Comparison of ENCODE assay signal across 26 cellular contexts in the genomic region with DNA sequence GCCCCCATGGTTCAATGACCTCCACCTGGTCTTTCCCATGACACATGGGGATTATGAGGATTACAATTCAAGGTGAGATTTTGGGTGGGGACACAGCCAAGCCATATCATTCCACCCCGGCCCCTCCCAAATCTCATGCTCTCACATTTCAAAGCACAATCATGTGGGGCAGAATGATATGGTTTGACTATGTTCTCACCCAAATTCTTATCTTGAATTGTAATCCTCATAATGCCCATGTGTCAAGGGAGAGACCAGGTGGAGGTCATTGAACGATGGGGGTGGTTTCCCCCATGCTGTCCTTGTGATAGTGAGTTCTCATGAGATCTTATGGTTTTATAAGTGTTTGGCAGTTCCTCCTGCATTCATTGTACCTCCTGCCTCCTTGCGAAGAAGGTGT. TPM values are rescaled to one million over a fixed set of nuclear protein-coding genes. Genes with fewer than 3 reads are reported as not detected.
"Had no signal": no experiment of that assay in that cellular context is flagged by ENCODE, and none has a peak within 500 bp of the region (broad histone marks: within the 10 kb centered on the region; RNA-seq: fewer than 3 reads in every experiment).

No MANE protein-coding gene starts in this region.

- H3K4me2 ChIP-seq: hepatocyte had no signal

- H3K4me3 ChIP-seq: gastrocnemius medialis, heart left ventricle, hepatocyte, psoas muscle, skin epidermis, spleen, testis, tibial artery had no signal

- DNase-seq: central memory CD4-positive, alpha-beta T cell; effector memory CD8-positive, alpha-beta T cell; foreskin fibroblast; gastrocnemius medialis; heart left ventricle; kidney; mesenchymal stem cell; midbrain; naive thymus-derived CD4-positive, alpha-beta T cell; nucleus accumbens; posterior cingulate gyrus; psoas muscle; right cardiac atrium; spleen; stimulated activated CD4-positive, alpha-beta T cell treated with anti-CD3 and anti-CD28 coated beads, Interleukin-4, amount 100 ng/mL, for 4 hours; stimulated activated naive CD8-positive, alpha-beta T cell treated with anti-CD3 and anti-CD28 coated beads, Interleukin-15, Interleukin-2, amounts not matched to agents 100 U/mL and 50 U/mL, for 24 hours; substantia nigra; testis; tibial artery had no signal

- ATAC-seq: effector memory CD8-positive, alpha-beta T cell; esophagus mucosa; gastrocnemius medialis; heart left ventricle; left lobe of liver; naive thymus-derived CD4-positive, alpha-beta T cell; psoas muscle; right cardiac atrium; stimulated activated memory B cell treated with anti-CD40 and anti-IgM and Interleukin-4, amounts not matched to agents 10 μg/mL and 1 μg/mL and 100 μg/mL, for 72 hours; stimulated activated naive CD8-positive, alpha-beta T cell treated with anti-CD3 and anti-CD28 coated beads, Interleukin-15, Interleukin-2, amounts not matched to agents 100 U/mL and 50 U/mL, for 24 hours had no signal

- H3K9me3 Mint-ChIP-seq: effector memory CD8-positive, alpha-beta T cell; naive thymus-derived CD4-positive, alpha-beta T cell; stimulated activated memory B cell treated with anti-CD40 and anti-IgM and Interleukin-4, amounts not matched to agents 10 μg/mL and 1 μg/mL and 100 μg/mL, for 72 hours; type B pancreatic cell had no signal

- H3K27me3 Mint-ChIP-seq: type B pancreatic cell had no signal

- H3K27ac Mint-ChIP-seq: stimulated activated memory B cell treated with anti-CD40 and anti-IgM and Interleukin-4, amounts not matched to agents 10 μg/mL and 1 μg/mL and 100 μg/mL, for 72 hours; type B pancreatic cell had no signal

- H3K79me2 ChIP-seq: hepatocyte had no signal

- H2AFZ ChIP-seq: hepatocyte had no signal

- H3K27me3 ChIP-seq: heart left ventricle, hepatocyte, testis, tibial artery had no signal

- H3K9me3 ChIP-seq: gastrocnemius medialis, heart left ventricle, psoas muscle, spleen, testis, tibial artery had no signal

- H3K4me3 Mint-ChIP-seq: effector memory CD8-positive, alpha-beta T cell; naive thymus-derived CD4-positive, alpha-beta T cell; stimulated activated memory B cell treated with anti-CD40 and anti-IgM and Interleukin-4, amounts not matched to agents 10 μg/mL and 1 μg/mL and 100 μg/mL, for 72 hours; type B pancreatic cell had no signal

- H3K36me3 ChIP-seq: gastrocnemius medialis, heart left ventricle, spleen, tibial artery had no signal

- H3K27ac ChIP-seq: hepatocyte, skin epidermis had no signal

- H3K4me1 Mint-ChIP-seq: stimulated activated memory B cell treated with anti-CD40 and anti-IgM and Interleukin-4, amounts not matched to agents 10 μg/mL and 1 μg/mL and 100 μg/mL, for 72 hours had no signal

RNA-seq across cellular contexts. Expression of a gene that starts 2.4 kb away (rescaled TPM):
- total RNA-seq: glomerular endothelial cell had no signal
- polyA plus RNA-seq: naive thymus-derived CD4-positive, alpha-beta T cell had no signal
